Comparison of ENCODE assay signal across 10 cellular contexts in the genomic region with DNA sequence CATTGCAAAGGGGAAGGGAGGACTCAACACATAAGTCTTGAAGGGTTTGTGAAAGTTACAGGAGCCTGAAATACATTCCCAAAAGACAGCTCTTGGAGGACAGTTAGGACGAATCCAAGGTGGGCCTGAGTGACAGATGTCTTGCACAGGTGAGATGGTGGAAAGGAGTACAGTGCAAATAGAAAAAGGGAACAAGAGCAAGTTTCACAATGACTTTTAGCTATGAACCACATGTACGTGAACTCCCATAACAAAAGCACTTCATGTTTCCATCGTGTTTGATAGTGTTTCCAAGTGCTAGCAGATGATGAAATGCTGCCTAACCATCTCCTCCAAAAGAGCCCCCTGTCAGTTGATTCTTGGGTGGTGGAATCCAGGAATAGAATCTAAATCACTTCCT. TPM values are rescaled to one million over a fixed set of nuclear protein-coding genes. Genes with fewer than 3 reads are reported as not detected.
DNase-seq lines count a peak whose midpoint lies in the region; ATAC-seq and TF ChIP-seq lines count a peak whose summit lies in the region.
"Had no signal": no experiment of that assay in that cellular context is flagged by ENCODE, and none has a peak within 500 bp of the region (broad histone marks: within the 10 kb centered on the region; RNA-seq: fewer than 3 reads in every experiment).

No MANE protein-coding gene starts in this region.

- peaks cover 0 to 3% (median 0%) of the 10 kb centered on the region in 3 donors for H3K27me3 Mint-ChIP-seq in CD14-positive monocyte (ENCODE audit: low read depth in 3 of 3)

- peaks cover 0 to 5% of the 10 kb centered on the region in 2 donors for H3K9me3 Mint-ChIP-seq in activated naive CD4-positive, alpha-beta T cell treated with anti-CD3 and anti-CD28 coated beads, Interleukin-2, amount 50 U/mL, for 72 hours
- H3K9me3 Mint-ChIP-seq in CD14-positive monocyte = peaks cover 0 to 2% (median 0%) of the 10 kb centered on the region in 7 donors
- H3K9me3 Mint-ChIP-seq: nephron had no signal

- peak overlapping the region in 1 of 2 donors; percentile 10 for H3K27ac Mint-ChIP-seq in activated naive CD4-positive, alpha-beta T cell treated with anti-CD3 and anti-CD28 coated beads, Interleukin-2, amount 50 U/mL, for 72 hours
- H3K27ac Mint-ChIP-seq in CD14-positive monocyte = peak overlapping the region in 1 of 7 donors; percentile 60
- H3K27ac Mint-ChIP-seq: nephron had no signal

- no peak overlapping the region for H3K4me3 Mint-ChIP-seq in CD14-positive monocyte
- H3K4me3 Mint-ChIP-seq: nephron had no signal

- no peak for TF ChIP-seq CTCF in CD14-positive monocyte (IDR thresholded peaks at IDR 0.05)

- intact Hi-C loops in CD14-positive monocyte (cut with micrococcal nuclease) = no loop called here

- H3K4me1 Mint-ChIP-seq in CD14-positive monocyte = peaks cover 50% of the 10 kb centered on the region
- H3K4me1 Mint-ChIP-seq: nephron had no signal

- ATAC-seq in GM18498 (IDR thresholded peaks at IDR 0.05; ENCODE audit: unreplicated experiment) = peak; percentile 92
- peak; percentile 85 for ATAC-seq in GM21381 (IDR thresholded peaks at IDR 0.05; ENCODE audit: unreplicated experiment)
- ATAC-seq in HG03196 (IDR thresholded peaks at IDR 0.05; ENCODE audit: unreplicated experiment) = peak; percentile 80
- ATAC-seq in activated naive CD4-positive, alpha-beta T cell treated with anti-CD3 and anti-CD28 coated beads, Interleukin-2, amount 50 U/mL, for 72 hours = peak; percentile 66 to 84

- in situ Hi-C loops in G401 (cut with HindIII; ENCODE audit: low sequenced_read_pairs) = no loop called here

- H3K36me3 Mint-ChIP-seq in activated naive CD4-positive, alpha-beta T cell treated with anti-CD3 and anti-CD28 coated beads, Interleukin-2, amount 50 U/mL, for 72 hours = peaks cover 5 to 57% of the 10 kb centered on the region in 2 donors
- no peaks in the 10 kb centered on the region for H3K36me3 Mint-ChIP-seq in CD14-positive monocyte

- no peak for DNase-seq in activated naive CD4-positive, alpha-beta T cell treated with anti-CD3 and anti-CD28 coated beads, Interleukin-2, amount 50 U/mL, for 72 hours (ENCODE audit: low spot score in 2 of 2)
- DNase-seq in G401 (ENCODE audit: low spot score) (no peak), CD14-positive monocyte (ENCODE audit: low spot score) (no peak), H4 (ENCODE audit: low spot score) (no peak), NCI-H1092 treated with DMSO at 0.1 percent for 48 hours (lab: John Stamatoyannopoulos, UW) (no peak)
- DNase-seq: Right ventricle myocardium superior had no signal

RNA-seq across cellular contexts. Expression of a gene that starts 1.8 kb away (rescaled TPM):
- total RNA-seq in activated naive CD4-positive, alpha-beta T cell treated with anti-CD3 and anti-CD28 coated beads, Interleukin-2, amount 50 U/mL, for 72 hours = 1 to 10 TPM; 2.6 to 9.3 TPM
- total RNA-seq in G401 (2014; rRNA removed; shearing (Covaris generic)) = not detected in 2 replicates
- polyA plus RNA-seq in CD14-positive monocyte = not detected
- 0.06 TPM in 1 of 2 replicates, not detected in the other for total RNA-seq in H4 (2014; rRNA removed; shearing (Covaris generic))

RNA-seq across cellular contexts. Expression of a gene that starts 48.3 kb away (rescaled TPM):
- under 1 TPM; 0.07 to 0.23 TPM for total RNA-seq in activated naive CD4-positive, alpha-beta T cell treated with anti-CD3 and anti-CD28 coated beads, Interleukin-2, amount 50 U/mL, for 72 hours
- total RNA-seq in G401 (2014; rRNA removed; shearing (Covaris generic)) = not detected in 2 replicates
- not detected for polyA plus RNA-seq in CD14-positive monocyte
- total RNA-seq in H4 (2014; rRNA removed; shearing (Covaris generic)) = not detected in 2 replicates
- total RNA-seq: Right ventricle myocardium superior had no signal
